10 cellular contexts compared by ENCODE assay signal in the genomic region with DNA sequence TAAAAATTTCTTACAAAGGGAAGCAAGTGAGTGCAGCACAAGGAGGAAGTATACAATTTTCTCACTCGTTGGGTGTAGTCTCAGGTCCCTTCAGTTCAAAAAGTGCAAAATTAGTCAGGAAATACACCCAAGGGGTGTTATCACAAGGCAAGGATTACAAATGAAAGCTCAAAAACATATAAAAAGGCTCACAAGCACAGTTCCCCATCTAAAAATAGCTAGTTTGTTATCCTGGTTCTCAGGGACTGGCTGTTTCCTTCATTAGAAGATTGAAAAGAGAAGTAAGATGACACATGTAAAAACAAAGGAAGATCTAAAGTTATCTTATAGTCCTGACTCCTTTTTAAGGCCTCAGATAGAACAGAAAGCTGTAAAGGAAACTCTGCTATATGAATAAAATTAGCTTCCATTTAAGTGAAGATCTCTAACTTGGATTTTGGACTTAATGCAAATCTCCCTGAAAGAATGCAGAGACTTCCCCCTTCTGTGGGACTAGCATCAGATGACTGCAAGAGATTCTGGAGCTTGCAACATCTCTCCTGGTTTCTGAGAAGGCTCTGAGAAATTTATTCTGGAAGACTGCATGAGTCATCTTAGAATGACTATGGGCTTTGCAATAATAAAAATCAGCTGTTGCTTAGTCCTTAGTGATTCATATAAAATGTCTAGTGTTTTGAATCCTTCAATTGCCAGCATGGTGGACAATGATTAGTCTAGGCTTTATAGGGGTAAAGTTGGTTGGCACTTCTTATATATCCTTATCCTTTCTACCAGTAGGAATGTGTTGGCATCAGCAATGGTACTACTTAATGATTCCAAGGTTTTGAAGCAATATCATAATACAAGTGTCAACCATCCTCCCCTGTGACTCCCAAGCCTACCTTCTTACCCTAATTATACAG. TPM values are rescaled to one million over a fixed set of nuclear protein-coding genes. Genes with fewer than 3 reads are reported as not detected.
DNase-seq lines count a peak whose midpoint lies in the region; ATAC-seq and TF ChIP-seq lines count a peak whose summit lies in the region.
"Had no signal": no experiment of that assay in that cellular context is flagged by ENCODE, and none has a peak within 500 bp of the region (broad histone marks: within the 10 kb centered on the region; RNA-seq: fewer than 3 reads in every experiment).

No MANE protein-coding gene starts in this region.

- H3K4me1 Mint-ChIP-seq in nephron, result peaks cover 29% of the 10 kb centered on the region

- peak overlapping the region; percentile 89 to 98 (median 96) for H3K27ac Mint-ChIP-seq in nephron
- H3K27ac Mint-ChIP-seq: activated naive CD8-positive, alpha-beta T cell; stimulated activated naive CD8-positive, alpha-beta T cell treated with anti-CD3 and anti-CD28 coated beads, Interleukin-15, Interleukin-2, amounts not matched to agents 100 ng/mL and 50 ng/mL, for 24 hours had no signal

- intact Hi-C loops in Panc1 (cut with micrococcal nuclease; ENCODE audit: unreplicated experiment), result no loop called here

- H3K9ac ChIP-seq in BLaER1, result no peak overlapping the region

- no peak overlapping the region for H3K4me3 Mint-ChIP-seq in nephron
- H3K4me3 Mint-ChIP-seq: activated naive CD8-positive, alpha-beta T cell; stimulated activated naive CD8-positive, alpha-beta T cell treated with anti-CD3 and anti-CD28 coated beads, Interleukin-15, Interleukin-2, amounts not matched to agents 100 ng/mL and 50 ng/mL, for 24 hours had no signal

- H3K9me3 ChIP-seq in BLaER1, result no peaks in the 10 kb centered on the region
- no peaks in the 10 kb centered on the region for H3K9me3 ChIP-seq in Panc1 (ENCODE audit: control insufficient read depth, insufficient read depth, low read depth, low read length)

- H3K9me3 Mint-ChIP-seq in nephron, result no peaks in the 10 kb centered on the region
- H3K9me3 Mint-ChIP-seq: stimulated activated naive CD8-positive, alpha-beta T cell treated with anti-CD3 and anti-CD28 coated beads, Interleukin-15, Interleukin-2, amounts not matched to agents 100 ng/mL and 50 ng/mL, for 24 hours had no signal

- no peaks in the 10 kb centered on the region for H3K27me3 Mint-ChIP-seq in nephron (ENCODE audit: low read depth)
- H3K27me3 Mint-ChIP-seq: stimulated activated naive CD8-positive, alpha-beta T cell treated with anti-CD3 and anti-CD28 coated beads, Interleukin-15, Interleukin-2, amounts not matched to agents 100 ng/mL and 50 ng/mL, for 24 hours had no signal

- peak overlapping the region; percentile 32; the same call in 1 of the 2 replicates for H3K4me2 ChIP-seq in BLaER1

- in situ Hi-C loops in Panc1 (cut with HindIII; ENCODE audit: low pct_unique_long_range_greater_than_20kb, low sequenced_read_pairs), result no loop called here

- no TSS peak for BruUV-seq in Panc1 (replicated peaks; lab: Mats Ljungman, UMichigan)

- POLR2A ChIA-PET in Panc1 (lab: Charles Lee), result no interaction called here

- H3K27ac ChIP-seq in BLaER1 (no peak overlapping the region), Panc1 (ENCODE audit: low read length) (no peak overlapping the region)

- H4K20me1 ChIP-seq in BLaER1, result no peaks in the 10 kb centered on the region

- DNase-seq in Panc1 (ENCODE audit: low read depth, low spot score) (peak; percentile 82), NCI-H2227 (lab: John Stamatoyannopoulos, UW; ENCODE audit: unreplicated experiment) (no peak), GM20000 (ENCODE audit: low spot score) (no peak)

- H3K36me3 Mint-ChIP-seq in nephron (ENCODE audit: low read depth), result peaks cover 23% of the 10 kb centered on the region
- H3K36me3 Mint-ChIP-seq: activated naive CD8-positive, alpha-beta T cell had no signal

- H3K4me3 ChIP-seq in BLaER1 (no peak overlapping the region), Panc1 (ENCODE audit: low read depth in 2 of 2, low read length in 2 of 2) (no peak overlapping the region)

- H3K4me1 ChIP-seq in BLaER1 (peaks cover 8% of the 10 kb centered on the region), Panc1 (ENCODE audit: control insufficient read depth, insufficient read depth, low read length) (no peaks in the 10 kb centered on the region)

- ATAC-seq in Panc1 (no peak), esophagus mucosa (peak; percentile 87), GM19452 (IDR thresholded peaks at IDR 0.05; ENCODE audit: unreplicated experiment) (no peak), GM19351 (IDR thresholded peaks at IDR 0.05; ENCODE audit: unreplicated experiment) (no peak)

- TF ChIP-seq CTCF in Panc1 (IDR thresholded peaks at IDR 0.05) (no peak), nephron (IDR thresholded peaks at IDR 0.05; ENCODE audit: unreplicated experiment in 3 of 3) (no peak), GM20000 (IDR thresholded peaks at IDR 0.05; ENCODE audit: extremely low read depth, missing control alignments) (no peak)

- H3K27me3 ChIP-seq in BLaER1, result no peaks in the 10 kb centered on the region
- H3K27me3 ChIP-seq in Panc1 (ENCODE audit: control insufficient read depth, insufficient read depth, low read length), result no peaks in the 10 kb centered on the region

- CTCF ChIA-PET in Panc1 (lab: Charles Lee), result no interaction called here

- H3K36me3 ChIP-seq in BLaER1 (no peaks in the 10 kb centered on the region), Panc1 (ENCODE audit: control insufficient read depth, insufficient read depth, low read length) (no peaks in the 10 kb centered on the region)

RNA-seq across cellular contexts. Expression of gene DAB2, which starts 25.4 kb away (rescaled TPM):
- total RNA-seq in Panc1 (2021; ENCODE audit: unreplicated experiment), result 1.7 TPM
- 0.74 TPM for polyA plus RNA-seq in Panc1 (2012; ENCODE audit: insufficient read length)
- total RNA-seq in esophagus mucosa, result 3.6 TPM

RNA-seq across cellular contexts. Expression of gene C9, which starts 35.1 kb away (rescaled TPM):
- total RNA-seq in Panc1 (2021; ENCODE audit: unreplicated experiment) (0.05 TPM), esophagus mucosa (not detected)
- polyA plus RNA-seq in Panc1 (2012; ENCODE audit: insufficient read length), result not detected
